ENCODE assay signal across 9 cellular contexts in genomic region chr7:27201231-27202017, GRCh38. TPM values are rescaled to one million over a fixed set of nuclear protein-coding genes. Genes with fewer than 3 reads are reported as not detected.
DNase-seq lines count a peak whose midpoint lies in the region; ATAC-seq and TF ChIP-seq lines count a peak whose summit lies in the region.
"Had no signal": no experiment of that assay in that cellular context is flagged by ENCODE, and none has a peak within 500 bp of the region (broad histone marks: within the 10 kb centered on the region; RNA-seq: fewer than 3 reads in every experiment).

No MANE protein-coding gene starts in this region.

- H3K36me3 ChIP-seq in SK-N-MC (ENCODE audit: insufficient read depth, low read length), result no peaks in the 10 kb centered on the region
- no peaks in the 10 kb centered on the region for H3K36me3 ChIP-seq in mucosa of descending colon (ENCODE audit: low read depth)

- peaks cover 10% of the 10 kb centered on the region for H3K4me1 ChIP-seq in mucosa of descending colon (ENCODE audit: low read depth)

- no peaks in the 10 kb centered on the region for H3K9me3 ChIP-seq in SK-N-MC (ENCODE audit: low read depth, low read length)
- no peaks in the 10 kb centered on the region for H3K9me3 ChIP-seq in mucosa of descending colon

- TF ChIP-seq CTCF in mucosa of descending colon (IDR thresholded peaks at IDR 0.05), result no peak

- DNase-seq in SK-N-MC (ENCODE audit: low read depth, low spot score) (no peak), mucosa of descending colon (peak in 2 of 3 donors; percentile 55 to 60), NCI-H146 treated with DMSO at 0.1 percent for 48 hours (lab: John Stamatoyannopoulos, UW; ENCODE audit: unreplicated experiment) (no peak), HEK293T (ENCODE audit: extremely low spot score) (no peak)

- H3K9ac ChIP-seq in SK-N-MC (ENCODE audit: insufficient read length), result no peak overlapping the region

- POLR2A ChIA-PET in HEK293T (lab: Yijun Ruan, JAX), result interaction anchor here (4.8 kb wide), 1 partner anchor 14 kb away, joined by 48 read pairs; the partner anchor contains the start of gene HOXA11

- H3K27ac ChIP-seq in SK-N-MC, result no peak overlapping the region

- CTCF ChIA-PET in HEK293T (lab: Yijun Ruan, JAX), result no interaction called here

- peak overlapping the region; percentile 81; the same call in 1 of the 2 replicates for H3K4me3 ChIP-seq in SK-N-MC
- H3K4me3 ChIP-seq in mucosa of descending colon, result peak overlapping the region; percentile 30

- ATAC-seq in GM18868 (IDR thresholded peaks at IDR 0.05; ENCODE audit: unreplicated experiment), result peak; percentile 36
- ATAC-seq in mucosa of descending colon, result peak; percentile 15
- no peak for ATAC-seq in GM21737 (IDR thresholded peaks at IDR 0.05; ENCODE audit: unreplicated experiment)

- intact Hi-C loops in mucosa of descending colon (cut with DNase I, micrococcal nuclease), result no loop called here

TF ChIP-seq in HEK293T, 16 proteins besides CTCF, POLR2A, EP300 and RAD21:
- TF ChIP-seq ELF4 (IDR thresholded peaks at IDR 0.05), result no peak
- TF ChIP-seq ARNT (IDR thresholded peaks at IDR 0.05), result no peak
- no peak for TF ChIP-seq FOXM1 (IDR thresholded peaks at IDR 0.05; ENCODE audit: borderline replicate concordance)
- no peak for TF ChIP-seq PKNOX1 (IDR thresholded peaks at IDR 0.05)
- no peak for TF ChIP-seq CTBP1 (IDR thresholded peaks at IDR 0.05; ENCODE audit: borderline replicate concordance)
- no peak for TF ChIP-seq ZNF384 (IDR thresholded peaks at IDR 0.05)
- no peak for TF ChIP-seq SUZ12 (IDR thresholded peaks at IDR 0.05)
- no peak for TF ChIP-seq LEF1 (IDR thresholded peaks at IDR 0.05; ENCODE audit: borderline replicate concordance)
- no peak for TF ChIP-seq L3MBTL2 (conservative IDR thresholded peaks at IDR 0.05)
- TF ChIP-seq HDGF (IDR thresholded peaks at IDR 0.05; ENCODE audit: borderline replicate concordance), result no peak
- TF ChIP-seq TARDBP (IDR thresholded peaks at IDR 0.05), result no peak
- TF ChIP-seq SP1 (IDR thresholded peaks at IDR 0.05), result no peak
- no peak for TF ChIP-seq NFRKB (IDR thresholded peaks at IDR 0.05)
- TF ChIP-seq BHLHE40 (IDR thresholded peaks at IDR 0.05; ENCODE audit: borderline replicate concordance), result no peak
- no peak for TF ChIP-seq FOXK2 (IDR thresholded peaks at IDR 0.05)
- TF ChIP-seq FOXA1 (IDR thresholded peaks at IDR 0.05), result no peak

RNA-seq across cellular contexts. Expression of gene HOXA13, which starts 1.5 kb away (rescaled TPM):
- total RNA-seq in mucosa of descending colon, result 10 to 100 TPM; 28.0 to 54.3 (median 42.2) TPM
- total RNA-seq: activated T-helper 2 cell treated with anti-CD3 and anti-CD28 coated beads, Interferon-gamma antibody, Interleukin-2, Interleukin-4, amounts not matched to agents 10 μg/mL and 5 μg/mL and 100 μg/mL, durations not matched to agents 14 hours and 24 hours and 36 hours; temporal lobe had no signal

RNA-seq across cellular contexts. Expression of gene HOXA11, which starts 16.4 kb away (rescaled TPM):
- total RNA-seq in mucosa of descending colon, result 10 to 100 TPM in 1 of 3 donors, 1 to 10 TPM in 2; 3.2 to 27.2 (median 5.4) TPM
- total RNA-seq: activated T-helper 2 cell treated with anti-CD3 and anti-CD28 coated beads, Interferon-gamma antibody, Interleukin-2, Interleukin-4, amounts not matched to agents 10 μg/mL and 5 μg/mL and 100 μg/mL, durations not matched to agents 14 hours and 24 hours and 36 hours; temporal lobe had no signal

RNA-seq across cellular contexts. Expression of gene HOXA10, which starts 27.3 kb away (rescaled TPM):
- 10 to 100 TPM; 25.0 to 56.9 (median 25.8) TPM for total RNA-seq in mucosa of descending colon
- total RNA-seq: activated T-helper 2 cell treated with anti-CD3 and anti-CD28 coated beads, Interferon-gamma antibody, Interleukin-2, Interleukin-4, amounts not matched to agents 10 μg/mL and 5 μg/mL and 100 μg/mL, durations not matched to agents 14 hours and 24 hours and 36 hours; temporal lobe had no signal

RNA-seq across cellular contexts. Expression of gene HOXA9, which starts 36.1 kb away (rescaled TPM):
- 10 to 100 TPM; 22.0 to 27.9 (median 25.0) TPM for total RNA-seq in mucosa of descending colon
- total RNA-seq: activated T-helper 2 cell treated with anti-CD3 and anti-CD28 coated beads, Interferon-gamma antibody, Interleukin-2, Interleukin-4, amounts not matched to agents 10 μg/mL and 5 μg/mL and 100 μg/mL, durations not matched to agents 14 hours and 24 hours and 36 hours had no signal

RNA-seq across cellular contexts. Expression of gene EVX1, which starts 41.2 kb away (rescaled TPM):
- 1 to 10 TPM in 1 of 3 donors, under 1 TPM in 1, not detected in 1; 0.43 to 2.7 TPM for total RNA-seq in mucosa of descending colon
- total RNA-seq: activated T-helper 2 cell treated with anti-CD3 and anti-CD28 coated beads, Interferon-gamma antibody, Interleukin-2, Interleukin-4, amounts not matched to agents 10 μg/mL and 5 μg/mL and 100 μg/mL, durations not matched to agents 14 hours and 24 hours and 36 hours; LHCN-M2; temporal lobe had no signal

Comparison
In these comparisons a context has a peak if more than half of its experiments do, and no peak if none do; other contexts are left out.
1. DNase-seq: peak in mucosa of descending colon (2 of 3); none in SK-N-MC (single experiment), NCI-H146 treated with DMSO at 0.1 percent for 48 hours (single experiment) and HEK293T (single experiment).